ENCODE assay signal across 1 cellular context in genomic region chr13:112854321-112854720, GRCh38.
TF ChIP-seq lines count a peak whose summit lies in the region.

No MANE protein-coding gene starts in this region.

TF ChIP-seq in GM23338, 12 proteins besides CTCF, POLR2A, EP300 and RAD21 (continued from another document):
- TF ChIP-seq ZNF462 (CRISPR knock-in tag; IDR thresholded peaks at IDR 0.05) (no peak), POLR2AphosphoS5 (IDR thresholded peaks at IDR 0.05; ENCODE audit: low read depth) (no peak), EZH2phosphoT487 (IDR thresholded peaks at IDR 0.05; ENCODE audit: unreplicated experiment) (no peak), ZNF331 (CRISPR knock-in tag; IDR thresholded peaks at IDR 0.05; ENCODE audit: low read depth) (no peak)
